ENCODE assay signal across 7 cellular contexts in genomic region chr10:132799856-132800255, GRCh38. TPM values are rescaled to one million over a fixed set of nuclear protein-coding genes. Genes with fewer than 3 reads are reported as not detected.
"Had no signal": no experiment of that assay in that cellular context is flagged by ENCODE, and none has a peak within 500 bp of the region (broad histone marks: within the 10 kb centered on the region; RNA-seq: fewer than 3 reads in every experiment).

No MANE protein-coding gene starts in this region.

- H3K36me3 Mint-ChIP-seq: IgD-negative memory B cell had no signal

- H3K27ac Mint-ChIP-seq: GM23338, H9, IgD-negative memory B cell had no signal

- H3K9me3 Mint-ChIP-seq: IgD-negative memory B cell had no signal

- H3K4me1 Mint-ChIP-seq: IgD-negative memory B cell had no signal

- H3K4me3 Mint-ChIP-seq: GM23338, H9, IgD-negative memory B cell had no signal

- H3K4me3 ChIP-seq: GM23338 had no signal

- DNase-seq: H9, HCEC 1CT, KBM-7 had no signal

- ATAC-seq: GM23338 had no signal

- H3K4me2 ChIP-seq: GM23338 had no signal

RNA-seq across cellular contexts. Expression of gene NKX6-2, which starts 13.9 kb away (rescaled TPM):
- total RNA-seq: H1, HT-29 had no signal
- polyA plus RNA-seq: IgD-negative memory B cell had no signal
